ENCODE assay signal across 8 cellular contexts in the genomic region with DNA sequence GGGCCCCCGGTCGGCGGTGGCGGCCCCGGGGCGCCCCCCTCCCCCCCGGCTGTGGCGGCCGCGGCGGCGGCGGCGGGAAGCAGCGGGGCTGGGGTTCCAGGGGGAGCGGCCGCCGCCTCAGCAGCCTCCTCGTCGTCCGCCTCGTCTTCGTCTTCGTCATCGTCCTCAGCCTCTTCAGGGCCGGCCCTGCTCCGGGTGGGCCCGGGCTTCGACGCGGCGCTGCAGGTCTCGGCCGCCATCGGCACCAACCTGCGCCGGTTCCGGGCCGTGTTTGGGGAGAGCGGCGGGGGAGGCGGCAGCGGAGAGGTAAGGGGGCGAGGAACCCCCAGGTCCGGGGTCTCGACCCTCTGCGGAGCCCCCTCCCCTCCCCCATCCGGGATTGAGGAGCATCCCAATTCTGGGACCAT. TPM values are rescaled to one million over a fixed set of nuclear protein-coding genes. Genes with fewer than 3 reads are reported as not detected.
A peak's percentile ranks its signal among the peaks of the same experiment; 100 is the strongest.
DNase-seq lines count a peak whose midpoint lies in the region; ATAC-seq, FAIRE-seq and TF ChIP-seq lines count a peak whose summit lies in the region.

No MANE protein-coding gene starts in this region.

- peaks cover 45% of the 10 kb centered on the region for H4K20me1 ChIP-seq in neural progenitor cell (ENCODE audit: low read depth)

- ATAC-seq in activated CD8-positive, alpha-beta memory T cell treated with anti-CD3 and anti-CD28 coated beads, Interleukin-2, amount 10 ng/mL, durations not matched to agents 7 days and 5 days: peak; percentile 25
- ATAC-seq in HG03378 (IDR thresholded peaks at IDR 0.05; ENCODE audit: unreplicated experiment) (peak; percentile 6), esophagus mucosa (peak; percentile 0)

- H3K27ac Mint-ChIP-seq in activated CD8-positive, alpha-beta memory T cell treated with anti-CD3 and anti-CD28 coated beads, Interleukin-2, amount 10 ng/mL, durations not matched to agents 7 days and 5 days: peak overlapping the region; percentile 82
- H3K27ac Mint-ChIP-seq in neural progenitor cell: no peak overlapping the region

- peaks cover 56% of the 10 kb centered on the region for H3F3A ChIP-seq in neural progenitor cell (ENCODE audit: low read depth)

- H3K27me3 ChIP-seq in neural progenitor cell: no peaks in the 10 kb centered on the region

- peak; percentile 71 for DNase-seq in activated CD8-positive, alpha-beta memory T cell treated with anti-CD3 and anti-CD28 coated beads, Interleukin-2, amount 10 ng/mL, durations not matched to agents 7 days and 5 days
- no peak for DNase-seq in activated CD8-positive, alpha-beta memory T cell treated with anti-CD3 and anti-CD28 coated beads for 24 hours
- DNase-seq in activated CD4-positive, alpha-beta T cell treated with anti-CD3 and anti-CD28 coated beads for 48 hours: peak; percentile 66
- DNase-seq in neural progenitor cell (ENCODE audit: low spot score): no peak
- no peak for DNase-seq in AML-193 (lab: John Stamatoyannopoulos, UW)
- DNase-seq in GM19239 (ENCODE audit: insufficient read length, low spot score): no peak

- H3K4me2 ChIP-seq in neural progenitor cell: peak overlapping the region; percentile 87

- H3K36me3 Mint-ChIP-seq in activated CD8-positive, alpha-beta memory T cell treated with anti-CD3 and anti-CD28 coated beads, Interleukin-2, amount 10 ng/mL, durations not matched to agents 7 days and 5 days: peaks cover 10% of the 10 kb centered on the region
- H3K36me3 Mint-ChIP-seq in neural progenitor cell: peaks cover 4% of the 10 kb centered on the region

- H3K36me3 ChIP-seq in neural progenitor cell: peaks cover 13% of the 10 kb centered on the region

- peak overlapping the region; percentile 91 for H3K9ac ChIP-seq in neural progenitor cell

- H3K79me2 ChIP-seq in neural progenitor cell (ENCODE audit: low read depth): peaks cover 52% of the 10 kb centered on the region

- no peak for TF ChIP-seq CTCF in neural progenitor cell (IDR thresholded peaks at IDR 0.05)

- H3K27me3 Mint-ChIP-seq in activated CD8-positive, alpha-beta memory T cell treated with anti-CD3 and anti-CD28 coated beads, Interleukin-2, amount 10 ng/mL, durations not matched to agents 7 days and 5 days: no peaks in the 10 kb centered on the region
- peaks cover 5% of the 10 kb centered on the region for H3K27me3 Mint-ChIP-seq in neural progenitor cell (ENCODE audit: insufficient read depth, low read depth)

- H3K27ac ChIP-seq in neural progenitor cell: peak overlapping the region; percentile 82

- H3K4me3 Mint-ChIP-seq in activated CD8-positive, alpha-beta memory T cell treated with anti-CD3 and anti-CD28 coated beads, Interleukin-2, amount 10 ng/mL, durations not matched to agents 7 days and 5 days: peak overlapping the region; percentile 88
- peak overlapping the region; percentile 94 for H3K4me3 Mint-ChIP-seq in neural progenitor cell

- no peak overlapping the region for H2AFZ ChIP-seq in neural progenitor cell (replicated peaks)

- H3K4me1 ChIP-seq in neural progenitor cell: peaks cover 38% of the 10 kb centered on the region

- H3K4me3 ChIP-seq in neural progenitor cell: peak overlapping the region; percentile 99

- no peaks in the 10 kb centered on the region for H3K9me3 Mint-ChIP-seq in activated CD8-positive, alpha-beta memory T cell treated with anti-CD3 and anti-CD28 coated beads, Interleukin-2, amount 10 ng/mL, durations not matched to agents 7 days and 5 days (ENCODE audit: low read depth)
- H3K9me3 Mint-ChIP-seq in neural progenitor cell: no peaks in the 10 kb centered on the region

- peaks cover 44% of the 10 kb centered on the region for H3K4me1 Mint-ChIP-seq in activated CD8-positive, alpha-beta memory T cell treated with anti-CD3 and anti-CD28 coated beads, Interleukin-2, amount 10 ng/mL, durations not matched to agents 7 days and 5 days
- peaks cover 45% of the 10 kb centered on the region for H3K4me1 Mint-ChIP-seq in neural progenitor cell

- no peak for FAIRE-seq in GM19239 (lab: Jason Lieb, UNC)

- CTCF ChIA-PET in activated CD8-positive, alpha-beta memory T cell treated with anti-CD3 and anti-CD28 coated beads, Interleukin-2, amount 10 ng/mL, durations not matched to agents 7 days and 5 days (lab: Charles Lee): interaction anchor here (0.7 to 2.0 kb wide), 5 partner anchors 34 to 133 kb away, joined by 3 to 10 read pairs (median 6); no protein-coding TSS in a partner anchor

- H3K9me3 ChIP-seq in neural progenitor cell (ENCODE audit: low read depth): no peaks in the 10 kb centered on the region

RNA-seq across cellular contexts. Expression of gene KMT2A, which starts 0.3 kb away (rescaled TPM):
- 100 to 1,000 TPM; 116 to 125 TPM for total RNA-seq in activated CD8-positive, alpha-beta memory T cell treated with anti-CD3 and anti-CD28 coated beads, Interleukin-2, amount 10 ng/mL, durations not matched to agents 7 days and 5 days
- total RNA-seq in esophagus mucosa (25.6 TPM), neural progenitor cell (ENCODE audit: low replicate concordance) (63.6 and 73.8 TPM in 2 replicates)

RNA-seq across cellular contexts. Expression of gene ATP5MG, which starts 35.2 kb away (rescaled TPM):
- 100 to 1,000 TPM; 278 to 295 TPM for total RNA-seq in activated CD8-positive, alpha-beta memory T cell treated with anti-CD3 and anti-CD28 coated beads, Interleukin-2, amount 10 ng/mL, durations not matched to agents 7 days and 5 days
- total RNA-seq in esophagus mucosa (186 TPM), neural progenitor cell (ENCODE audit: low replicate concordance) (42.6 and 113 TPM in 2 replicates)

Comparison
In these comparisons a context has a peak if more than half of its experiments do, and no peak if none do; other contexts are left out.
1. DNase-seq: peak in activated CD8-positive, alpha-beta memory T cell treated with anti-CD3 and anti-CD28 coated beads, Interleukin-2, amount 10 ng/mL, durations not matched to agents 7 days and 5 days (single experiment) and activated CD4-positive, alpha-beta T cell treated with anti-CD3 and anti-CD28 coated beads for 48 hours (single experiment); none in activated CD8-positive, alpha-beta memory T cell treated with anti-CD3 and anti-CD28 coated beads for 24 hours (single experiment), neural progenitor cell (single experiment), AML-193 (0 of 2) and GM19239 (single experiment).
2. Peak in every context shown above with its lines, with median percentiles within 50 percentile points of each other: ATAC-seq.